ENCODE assay signal across 1 cellular context in genomic region chr2:46849741-46850474, GRCh38.
TF ChIP-seq lines count a peak whose summit lies in the region.

No MANE protein-coding gene starts in this region.

TF ChIP-seq in HCT116, 20 proteins besides CTCF, POLR2A, EP300 and RAD21:
- no peak for TF ChIP-seq CBX3 (IDR thresholded peaks at IDR 0.05; ENCODE audit: low read depth)
- TF ChIP-seq, protein P1, sequence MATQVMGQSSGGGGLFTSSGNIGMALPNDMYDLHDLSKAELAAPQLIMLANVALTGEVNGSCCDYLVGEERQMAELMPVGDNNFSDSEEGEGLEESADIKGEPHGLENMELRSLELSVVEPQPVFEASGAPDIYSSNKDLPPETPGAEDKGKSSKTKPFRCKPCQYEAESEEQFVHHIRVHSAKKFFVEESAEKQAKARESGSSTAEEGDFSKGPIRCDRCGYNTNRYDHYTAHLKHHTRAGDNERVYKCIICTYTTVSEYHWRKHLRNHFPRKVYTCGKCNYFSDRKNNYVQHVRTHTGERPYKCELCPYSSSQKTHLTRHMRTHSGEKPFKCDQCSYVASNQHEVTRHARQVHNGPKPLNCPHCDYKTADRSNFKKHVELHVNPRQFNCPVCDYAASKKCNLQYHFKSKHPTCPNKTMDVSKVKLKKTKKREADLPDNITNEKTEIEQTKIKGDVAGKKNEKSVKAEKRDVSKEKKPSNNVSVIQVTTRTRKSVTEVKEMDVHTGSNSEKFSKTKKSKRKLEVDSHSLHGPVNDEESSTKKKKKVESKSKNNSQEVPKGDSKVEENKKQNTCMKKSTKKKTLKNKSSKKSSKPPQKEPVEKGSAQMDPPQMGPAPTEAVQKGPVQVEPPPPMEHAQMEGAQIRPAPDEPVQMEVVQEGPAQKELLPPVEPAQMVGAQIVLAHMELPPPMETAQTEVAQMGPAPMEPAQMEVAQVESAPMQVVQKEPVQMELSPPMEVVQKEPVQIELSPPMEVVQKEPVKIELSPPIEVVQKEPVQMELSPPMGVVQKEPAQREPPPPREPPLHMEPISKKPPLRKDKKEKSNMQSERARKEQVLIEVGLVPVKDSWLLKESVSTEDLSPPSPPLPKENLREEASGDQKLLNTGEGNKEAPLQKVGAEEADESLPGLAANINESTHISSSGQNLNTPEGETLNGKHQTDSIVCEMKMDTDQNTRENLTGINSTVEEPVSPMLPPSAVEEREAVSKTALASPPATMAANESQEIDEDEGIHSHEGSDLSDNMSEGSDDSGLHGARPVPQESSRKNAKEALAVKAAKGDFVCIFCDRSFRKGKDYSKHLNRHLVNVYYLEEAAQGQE (IDR thresholded peaks at IDR 0.05; ENCODE audit: low read depth), result no peak
- TF ChIP-seq, protein P2, sequence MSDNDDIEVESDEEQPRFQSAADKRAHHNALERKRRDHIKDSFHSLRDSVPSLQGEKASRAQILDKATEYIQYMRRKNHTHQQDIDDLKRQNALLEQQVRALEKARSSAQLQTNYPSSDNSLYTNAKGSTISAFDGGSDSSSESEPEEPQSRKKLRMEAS (IDR thresholded peaks at IDR 0.05), result peak; percentile 51; the same call in 1 of the 2 replicates
